Comparison of ENCODE assay signal across 8 cellular contexts in the genomic region with DNA sequence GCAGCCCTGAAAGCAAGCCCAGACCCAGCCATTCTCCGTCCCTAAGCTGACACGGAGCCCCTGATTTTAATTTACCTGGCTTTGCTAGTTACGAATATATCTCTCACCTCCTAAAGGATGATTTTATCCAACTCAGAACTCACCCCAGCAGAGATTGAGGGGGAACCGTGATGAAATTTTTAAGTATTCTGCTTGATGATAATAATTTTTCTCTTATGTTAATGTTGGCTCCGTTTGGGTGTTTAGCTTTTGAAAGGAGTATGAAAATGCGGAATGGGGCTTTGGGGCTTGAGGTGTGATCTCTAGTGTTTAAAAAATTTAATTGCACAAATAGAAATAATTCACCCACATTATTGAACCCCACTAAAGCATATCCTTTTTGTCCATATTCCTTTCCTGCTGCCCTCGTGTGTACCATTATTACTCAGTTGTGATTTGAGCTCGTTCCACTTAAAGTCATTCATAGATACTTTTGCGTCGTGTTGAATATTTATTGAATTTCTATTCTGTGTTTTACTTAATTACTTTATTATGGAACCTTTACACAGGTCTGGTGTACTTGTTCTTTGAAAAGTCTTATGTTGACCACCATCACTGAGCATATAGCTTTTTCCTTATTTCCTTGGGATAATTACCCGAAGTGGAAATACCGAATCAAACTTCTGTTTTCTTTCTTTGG. TPM values are rescaled to one million over a fixed set of nuclear protein-coding genes. Genes with fewer than 3 reads are reported as not detected.
DNase-seq lines count a peak whose midpoint lies in the region; ATAC-seq, FAIRE-seq and TF ChIP-seq lines count a peak whose summit lies in the region.

No MANE protein-coding gene starts in this region.

- 1% methylated on average over 12 of the region's 12 CpGs for WGBS in GM12878 (ENCODE audit: insufficient coverage, insufficient replicate concordance, low lambda C conversion rate, missing lambda C conversion rate)
- WGBS in lung, 2 donors = 15 to 21% methylated on average over 12 of the region's 12 CpGs

- intact Hi-C loops in Right ventricle myocardium superior (cut with DNase I) = no loop called here
- intact Hi-C loops in GM12878 (cut with micrococcal nuclease; ENCODE audit: unreplicated experiment) = no loop called here
- intact Hi-C loops in upper lobe of right lung (cut with DNase I) = no loop called here

- TF ChIP-seq POLR2A in GM12878 (IDR thresholded peaks at IDR 0.05; ENCODE audit: low read depth, low read length) = no peak

- TSS peak; percentile 75 for BruUV-seq in GM12878 (replicated peaks; lab: Mats Ljungman, UMichigan)

- peak overlapping the region; percentile 90 for H3K9ac ChIP-seq in GM12878 (ENCODE audit: control insufficient read depth, insufficient read depth, low read length)

- RAD21 ChIA-PET in GM12878 (lab: Charles Lee; ENCODE audit: unreplicated experiment) = interaction anchor here (0.7 to 4.3 kb wide), 11 partner anchors 8 to 139 kb away, joined by 3 to 28 read pairs (median 5); no protein-coding TSS in a partner anchor

- CTCF ChIA-PET in GM12878 (lab: Yijun Ruan, JAX) = interaction anchor here (0.7 to 2.0 kb wide), 8 partner anchors 25 to 233 kb away, joined by 3 to 8 read pairs (median 5); no protein-coding TSS in a partner anchor

- no peak for TF ChIP-seq EP300 in GM12878 (IDR thresholded peaks at IDR 0.05; ENCODE audit: borderline replicate concordance in 1 of 2, control insufficient read depth in 1 of 2, low read depth in 2 of 2, low read length in 2 of 2)

- H3K4me1 ChIP-seq in cardiac muscle cell (ENCODE audit: low read depth) (peaks cover 7% of the 10 kb centered on the region), GM12878 (ENCODE audit: control insufficient read depth, insufficient read depth, low read length) (peaks cover 13% of the 10 kb centered on the region), lung (ENCODE audit: control insufficient read depth in 2 of 2, insufficient read depth in 2 of 2, low read length in 2 of 2) (peaks cover 0 to 8% of the 10 kb centered on the region in 2 donors), upper lobe of right lung (peaks cover 20% of the 10 kb centered on the region)

- in situ Hi-C loops in GM12878 (cut with MboI) = loop anchor here (5.0 to 25.0 kb wide), 2 partner anchors 64 to 246 kb away; no protein-coding TSS in a partner anchor

- H3K4me2 ChIP-seq in GM12878 (ENCODE audit: control insufficient read depth, insufficient read depth) = peak overlapping the region; percentile 94

- H3K4me3 ChIP-seq in cardiac muscle cell = peak overlapping the region; percentile 82
- H3K4me3 ChIP-seq in GM12878 = peak overlapping the region; percentile 70
- peak overlapping the region; percentile 76 for H3K4me3 ChIP-seq in lung
- H3K4me3 ChIP-seq in upper lobe of right lung = peak overlapping the region; percentile 91

- DNase-seq in cardiac muscle cell (ENCODE audit: low read depth in 1 of 2, low spot score in 1 of 2) (no peak), Right ventricle myocardium superior (no peak), GM12878 (ENCODE audit: low read depth, low spot score) (no peak), lung (ENCODE audit: low spot score) (no peak), upper lobe of right lung (no peak), D341Med (ENCODE audit: low spot score) (no peak)

- no peaks in the 10 kb centered on the region for H3K27me3 ChIP-seq in cardiac muscle cell
- H3K27me3 ChIP-seq in GM12878 (replicated peaks in 1 of 2; ENCODE audit: control insufficient read depth in 2 of 2, insufficient read depth in 2 of 2, low read length in 1 of 2) = no peaks in the 10 kb centered on the region
- H3K27me3 ChIP-seq in lung (ENCODE audit: control insufficient read depth, insufficient read depth) = no peaks in the 10 kb centered on the region
- no peaks in the 10 kb centered on the region for H3K27me3 ChIP-seq in upper lobe of right lung

- no peak for ATAC-seq in Right ventricle myocardium superior (ENCODE audit: poor library complexity)
- ATAC-seq in GM12878 = no peak
- ATAC-seq in lung (ENCODE audit: insufficient read depth, low FRiP score) = no peak
- ATAC-seq in upper lobe of right lung = no peak
- ATAC-seq in HG03039 (IDR thresholded peaks at IDR 0.05; ENCODE audit: unreplicated experiment) = no peak
- no peak for ATAC-seq in HG03095 (IDR thresholded peaks at IDR 0.05; ENCODE audit: unreplicated experiment)

- H2AFZ ChIP-seq in GM12878 (ENCODE audit: control insufficient read depth, low read depth, low read length) = no peak overlapping the region; the same call in 1 of the 2 replicates

- no peaks in the 10 kb centered on the region for H4K20me1 ChIP-seq in GM12878 (ENCODE audit: control insufficient read depth, insufficient read depth)

- H3K36me3 ChIP-seq in cardiac muscle cell (no peaks in the 10 kb centered on the region), GM12878 (ENCODE audit: control insufficient read depth in 2 of 2, insufficient read depth in 2 of 2, low read length in 1 of 2) (no peaks in the 10 kb centered on the region), lung (ENCODE audit: control insufficient read depth in 2 of 2, insufficient read depth in 2 of 2, low read length in 2 of 2) (no peaks in the 10 kb centered on the region), upper lobe of right lung (no peaks in the 10 kb centered on the region)

- H3K79me2 ChIP-seq in GM12878 (ENCODE audit: control insufficient read depth, insufficient read depth, low read length) = peaks cover 49% of the 10 kb centered on the region

- SMC1A ChIA-PET in GM12878 (lab: Charles Lee; ENCODE audit: uncharacterized antibody, unreplicated experiment) = interaction anchor here (0.7 to 4.4 kb wide), 14 partner anchors 9 to 146 kb away, joined by 3 to 20 read pairs (median 4); partner anchors contain the start of gene FAM83G

- POLR2A ChIA-PET in GM12878 (lab: Charles Lee) = interaction anchor here (0.6 to 2.5 kb wide), 12 partner anchors 9 to 104 kb away, joined by 3 to 18 read pairs (median 4); no protein-coding TSS in a partner anchor

- no peak for TF ChIP-seq CTCF in cardiac muscle cell (IDR thresholded peaks at IDR 0.05; ENCODE audit: low read depth, low read length)
- TF ChIP-seq CTCF in GM12878 (IDR thresholded peaks at IDR 0.05 in 2 of 3, conservative IDR thresholded peaks at IDR 0.05 in 1 of 3; ENCODE audit: control insufficient read depth in 2 of 3, extremely low read depth in 1 of 3, insufficient read depth in 1 of 3, low read depth in 3 of 3, low read length in 3 of 3) = no peak
- TF ChIP-seq CTCF in lung (IDR thresholded peaks at IDR 0.05; ENCODE audit: control extremely low read depth, extremely low read depth) = no peak
- TF ChIP-seq CTCF in upper lobe of right lung (IDR thresholded peaks at IDR 0.05) = no peak

- no peak for TF ChIP-seq RAD21 in GM12878 (IDR thresholded peaks at IDR 0.05; ENCODE audit: insufficient read depth, low read depth, low read length)

- peak overlapping the region; percentile 93 for H3K27ac ChIP-seq in cardiac muscle cell
- peak overlapping the region; percentile 88 for H3K27ac ChIP-seq in GM12878 (ENCODE audit: control insufficient read depth, insufficient read depth)
- H3K27ac ChIP-seq in lung (ENCODE audit: low read depth in 1 of 2, low read length in 1 of 2) = peak overlapping the region; percentile 82 to 89
- peak overlapping the region; percentile 93 for H3K27ac ChIP-seq in upper lobe of right lung

- FAIRE-seq in GM12878 (lab: Jason Lieb, UNC) = no peak

- H3K9me3 ChIP-seq in cardiac muscle cell (ENCODE audit: low read depth) (no peaks in the 10 kb centered on the region), GM12878 (replicated peaks; ENCODE audit: control insufficient read depth, insufficient read depth, low read length) (no peaks in the 10 kb centered on the region), lung (ENCODE audit: control insufficient read depth in 2 of 2, insufficient read depth in 1 of 2, low read length in 1 of 2) (no peaks in the 10 kb centered on the region), upper lobe of right lung (no peaks in the 10 kb centered on the region)

TF ChIP-seq in GM12878, 131 proteins besides CTCF, POLR2A, EP300 and RAD21 (continues in another document):
- TF ChIP-seq FOS (IDR thresholded peaks at IDR 0.05; ENCODE audit: borderline replicate concordance, extremely low read depth, insufficient read length) (no peak), IKZF2 (IDR thresholded peaks at IDR 0.05) (no peak), EGR1 (IDR thresholded peaks at IDR 0.05; ENCODE audit: borderline replicate concordance in 1 of 2, low read depth in 2 of 2, low read length in 2 of 2) (no peak), NFXL1 (IDR thresholded peaks at IDR 0.05; ENCODE audit: borderline replicate concordance) (no peak), CHD4 (IDR thresholded peaks at IDR 0.05) (no peak), ZNF217 (IDR thresholded peaks at IDR 0.05) (no peak)
- TF ChIP-seq, protein P1, sequence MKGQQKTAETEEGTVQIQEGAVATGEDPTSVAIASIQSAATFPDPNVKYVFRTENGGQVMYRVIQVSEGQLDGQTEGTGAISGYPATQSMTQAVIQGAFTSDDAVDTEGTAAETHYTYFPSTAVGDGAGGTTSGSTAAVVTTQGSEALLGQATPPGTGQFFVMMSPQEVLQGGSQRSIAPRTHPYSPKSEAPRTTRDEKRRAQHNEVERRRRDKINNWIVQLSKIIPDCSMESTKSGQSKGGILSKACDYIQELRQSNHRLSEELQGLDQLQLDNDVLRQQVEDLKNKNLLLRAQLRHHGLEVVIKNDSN (IDR thresholded peaks at IDR 0.05; ENCODE audit: borderline replicate concordance, extremely low read length, insufficient read depth, low read depth, low read length) = no peak

RNA-seq across cellular contexts. Expression of gene PRPSAP2, which starts 0.8 kb away (rescaled TPM):
- total RNA-seq in cardiac muscle cell (48.9 and 65.2 TPM in 2 replicates), Right ventricle myocardium superior (18.3 TPM), GM12878 (2014; rRNA removed) (96.8 and 113 TPM in 2 replicates), GM12878 (2014; rRNA removed; fragmentation: Illumina TruSeq; extraction: Trizol) (82.4 and 83.5 TPM in 2 replicates), GM12878 (2021) (62.8 and 66.6 TPM in 2 replicates), lung (10 to 100 TPM; 24.2 to 56.1 TPM), upper lobe of right lung (26.3 TPM)
- polyA plus RNA-seq in cardiac muscle cell (66.5 and 68.5 TPM in 2 replicates), GM12878 (2011; rRNA removed) (102 and 157 TPM in 2 replicates), GM12878 (2014; fragmentation: Illumina TruSeq; extraction: Trizol) (84.0 and 109 TPM in 2 replicates), GM12878 (2014; fragmentation: Nextera tagmentation; extraction: Ambion mirVana) (10 to 100 TPM; 33.2 to 57.4 TPM), GM12878 (2014; rRNA removed) (72.7 and 82.3 TPM in 2 replicates), GM12878 (2016; fragmentation: Nextera tagmentation; extraction: Ambion mirVana) (10 to 100 TPM; 97.7 to 99.9 TPM), lung (10 to 100 TPM; 18.2 to 22.4 TPM)
- 138 and 141 TPM in 2 replicates for total RNA-seq in GM12878 (2013; cell fraction: nucleolus; rRNA removed)
- 43.0 TPM for polyA plus RNA-seq in GM12878 (2011; ENCODE audit: low read depth)
- polyA plus RNA-seq in GM12878 (2011; cell fraction: cytosol; rRNA removed) = 63.2 and 70.0 TPM in 2 replicates
- polyA plus RNA-seq in GM12878 (2011; cell fraction: nucleus; rRNA removed) = 46.5 and 48.6 TPM in 2 replicates
- 52.2 and 61.1 TPM in 2 replicates for polyA plus RNA-seq in GM12878 (2012)
- polyA minus RNA-seq in GM12878 (2011; rRNA and poly(A)+ RNA removed) = 102 and 122 TPM in 2 replicates
- 48.9 and 67.8 TPM in 2 replicates for polyA minus RNA-seq in GM12878 (2011; cell fraction: cytosol; rRNA and poly(A)+ RNA removed)
- 43.5 and 48.1 TPM in 2 replicates for polyA minus RNA-seq in GM12878 (2011; cell fraction: nucleus; rRNA and poly(A)+ RNA removed)
